ENCODE assay signal across 1 cellular context in the genomic region with DNA sequence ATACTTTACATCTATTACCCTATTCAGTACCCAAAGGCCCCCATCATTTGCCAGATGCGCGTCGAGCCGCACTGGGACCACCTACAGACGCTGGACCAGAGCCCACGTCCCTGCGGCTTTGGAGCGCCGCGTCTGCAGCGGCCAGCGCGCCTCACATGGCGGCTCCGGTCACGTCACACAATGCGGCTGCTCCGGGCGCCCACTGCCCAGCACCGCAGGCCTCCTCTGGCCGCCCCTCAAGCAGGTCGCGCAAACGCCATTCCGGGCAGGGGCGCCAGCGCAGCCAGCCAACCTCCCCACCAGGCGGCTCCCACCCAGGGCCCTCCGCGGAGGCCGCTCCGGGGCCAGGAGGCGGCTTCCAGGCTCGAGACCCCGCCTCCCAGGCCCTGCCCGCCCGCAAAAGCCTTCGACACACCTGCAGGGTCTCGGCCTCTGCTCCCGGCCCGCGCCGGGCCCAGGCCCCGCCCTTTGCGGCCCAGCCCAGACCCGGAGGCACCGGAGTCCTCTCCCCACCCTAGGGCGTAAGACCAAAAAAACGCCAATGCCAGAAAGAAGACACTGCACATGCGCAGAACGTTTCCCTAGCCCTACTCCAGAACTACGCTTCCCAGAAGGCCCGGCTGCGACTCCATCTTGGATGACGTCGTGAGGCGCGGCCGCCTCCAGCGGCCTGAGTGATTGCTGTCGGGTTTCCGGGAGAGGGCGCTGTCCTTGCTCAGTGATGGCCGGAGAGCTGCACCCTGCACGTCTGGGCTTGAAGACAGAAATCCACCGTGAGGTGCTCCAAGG.
TF ChIP-seq lines count a peak whose summit lies in the region.

A gene (minus strand): TSS at position 557 of the 789 bp plus-strand sequence. CDS start 4,925 bp downstream, outside the sequence.

TF ChIP-seq in GM12878, 131 proteins besides CTCF, POLR2A, EP300 and RAD21 (continued from another document and continues in another):
- TF ChIP-seq, protein P1, sequence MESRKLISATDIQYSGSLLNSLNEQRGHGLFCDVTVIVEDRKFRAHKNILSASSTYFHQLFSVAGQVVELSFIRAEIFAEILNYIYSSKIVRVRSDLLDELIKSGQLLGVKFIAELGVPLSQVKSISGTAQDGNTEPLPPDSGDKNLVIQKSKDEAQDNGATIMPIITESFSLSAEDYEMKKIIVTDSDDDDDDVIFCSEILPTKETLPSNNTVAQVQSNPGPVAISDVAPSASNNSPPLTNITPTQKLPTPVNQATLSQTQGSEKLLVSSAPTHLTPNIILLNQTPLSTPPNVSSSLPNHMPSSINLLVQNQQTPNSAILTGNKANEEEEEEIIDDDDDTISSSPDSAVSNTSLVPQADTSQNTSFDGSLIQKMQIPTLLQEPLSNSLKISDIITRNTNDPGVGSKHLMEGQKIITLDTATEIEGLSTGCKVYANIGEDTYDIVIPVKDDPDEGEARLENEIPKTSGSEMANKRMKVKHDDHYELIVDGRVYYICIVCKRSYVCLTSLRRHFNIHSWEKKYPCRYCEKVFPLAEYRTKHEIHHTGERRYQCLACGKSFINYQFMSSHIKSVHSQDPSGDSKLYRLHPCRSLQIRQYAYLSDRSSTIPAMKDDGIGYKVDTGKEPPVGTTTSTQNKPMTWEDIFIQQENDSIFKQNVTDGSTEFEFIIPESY (IDR thresholded peaks at IDR 0.05), result no peak
- TF ChIP-seq NRF1 (conservative IDR thresholded peaks at IDR 0.05; ENCODE audit: low read depth, low read length), result peak; percentile 66
- TF ChIP-seq KDM1A (IDR thresholded peaks at IDR 0.05; ENCODE audit: borderline replicate concordance), result no peak
- TF ChIP-seq, protein P2, sequence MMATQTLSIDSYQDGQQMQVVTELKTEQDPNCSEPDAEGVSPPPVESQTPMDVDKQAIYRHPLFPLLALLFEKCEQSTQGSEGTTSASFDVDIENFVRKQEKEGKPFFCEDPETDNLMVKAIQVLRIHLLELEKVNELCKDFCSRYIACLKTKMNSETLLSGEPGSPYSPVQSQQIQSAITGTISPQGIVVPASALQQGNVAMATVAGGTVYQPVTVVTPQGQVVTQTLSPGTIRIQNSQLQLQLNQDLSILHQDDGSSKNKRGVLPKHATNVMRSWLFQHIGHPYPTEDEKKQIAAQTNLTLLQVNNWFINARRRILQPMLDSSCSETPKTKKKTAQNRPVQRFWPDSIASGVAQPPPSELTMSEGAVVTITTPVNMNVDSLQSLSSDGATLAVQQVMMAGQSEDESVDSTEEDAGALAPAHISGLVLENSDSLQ (IDR thresholded peaks at IDR 0.05), result peak; percentile 81
- TF ChIP-seq, protein P3, sequence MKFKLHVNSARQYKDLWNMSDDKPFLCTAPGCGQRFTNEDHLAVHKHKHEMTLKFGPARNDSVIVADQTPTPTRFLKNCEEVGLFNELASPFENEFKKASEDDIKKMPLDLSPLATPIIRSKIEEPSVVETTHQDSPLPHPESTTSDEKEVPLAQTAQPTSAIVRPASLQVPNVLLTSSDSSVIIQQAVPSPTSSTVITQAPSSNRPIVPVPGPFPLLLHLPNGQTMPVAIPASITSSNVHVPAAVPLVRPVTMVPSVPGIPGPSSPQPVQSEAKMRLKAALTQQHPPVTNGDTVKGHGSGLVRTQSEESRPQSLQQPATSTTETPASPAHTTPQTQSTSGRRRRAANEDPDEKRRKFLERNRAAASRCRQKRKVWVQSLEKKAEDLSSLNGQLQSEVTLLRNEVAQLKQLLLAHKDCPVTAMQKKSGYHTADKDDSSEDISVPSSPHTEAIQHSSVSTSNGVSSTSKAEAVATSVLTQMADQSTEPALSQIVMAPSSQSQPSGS (IDR thresholded peaks at IDR 0.05; ENCODE audit: low read length), result peak; percentile 80
- TF ChIP-seq RBBP5 (conservative IDR thresholded peaks at IDR 0.05), result peak; percentile 62; the same call in 1 of the 2 replicates
- TF ChIP-seq, protein P4, sequence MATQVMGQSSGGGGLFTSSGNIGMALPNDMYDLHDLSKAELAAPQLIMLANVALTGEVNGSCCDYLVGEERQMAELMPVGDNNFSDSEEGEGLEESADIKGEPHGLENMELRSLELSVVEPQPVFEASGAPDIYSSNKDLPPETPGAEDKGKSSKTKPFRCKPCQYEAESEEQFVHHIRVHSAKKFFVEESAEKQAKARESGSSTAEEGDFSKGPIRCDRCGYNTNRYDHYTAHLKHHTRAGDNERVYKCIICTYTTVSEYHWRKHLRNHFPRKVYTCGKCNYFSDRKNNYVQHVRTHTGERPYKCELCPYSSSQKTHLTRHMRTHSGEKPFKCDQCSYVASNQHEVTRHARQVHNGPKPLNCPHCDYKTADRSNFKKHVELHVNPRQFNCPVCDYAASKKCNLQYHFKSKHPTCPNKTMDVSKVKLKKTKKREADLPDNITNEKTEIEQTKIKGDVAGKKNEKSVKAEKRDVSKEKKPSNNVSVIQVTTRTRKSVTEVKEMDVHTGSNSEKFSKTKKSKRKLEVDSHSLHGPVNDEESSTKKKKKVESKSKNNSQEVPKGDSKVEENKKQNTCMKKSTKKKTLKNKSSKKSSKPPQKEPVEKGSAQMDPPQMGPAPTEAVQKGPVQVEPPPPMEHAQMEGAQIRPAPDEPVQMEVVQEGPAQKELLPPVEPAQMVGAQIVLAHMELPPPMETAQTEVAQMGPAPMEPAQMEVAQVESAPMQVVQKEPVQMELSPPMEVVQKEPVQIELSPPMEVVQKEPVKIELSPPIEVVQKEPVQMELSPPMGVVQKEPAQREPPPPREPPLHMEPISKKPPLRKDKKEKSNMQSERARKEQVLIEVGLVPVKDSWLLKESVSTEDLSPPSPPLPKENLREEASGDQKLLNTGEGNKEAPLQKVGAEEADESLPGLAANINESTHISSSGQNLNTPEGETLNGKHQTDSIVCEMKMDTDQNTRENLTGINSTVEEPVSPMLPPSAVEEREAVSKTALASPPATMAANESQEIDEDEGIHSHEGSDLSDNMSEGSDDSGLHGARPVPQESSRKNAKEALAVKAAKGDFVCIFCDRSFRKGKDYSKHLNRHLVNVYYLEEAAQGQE (IDR thresholded peaks at IDR 0.05; ENCODE audit: low read depth, low read length), result no peak
- peak; percentile 83; the same call in 1 of the 2 replicates for TF ChIP-seq GATAD2B (conservative IDR thresholded peaks at IDR 0.05; ENCODE audit: low read depth)
- TF ChIP-seq CBX5 (IDR thresholded peaks at IDR 0.05; ENCODE audit: low read depth), result peak; percentile 87
- peak; percentile 95 for TF ChIP-seq SIX5 (IDR thresholded peaks at IDR 0.05; ENCODE audit: low read depth, low read length, severe bottlenecking)
- peak; percentile 92 for TF ChIP-seq IKZF1 (conservative IDR thresholded peaks at IDR 0.05)
- TF ChIP-seq SIN3A (IDR thresholded peaks at IDR 0.05; ENCODE audit: low read depth, low read length), result no peak
- TF ChIP-seq DPF2 (IDR thresholded peaks at IDR 0.05), result peak; percentile 61
- TF ChIP-seq IRF4 (IDR thresholded peaks at IDR 0.05; ENCODE audit: low read depth, low read length), result no peak
- TF ChIP-seq JUNB (IDR thresholded peaks at IDR 0.05), result no peak
- TF ChIP-seq ETV6 (conservative IDR thresholded peaks at IDR 0.05 in 1 of 2, IDR thresholded peaks at IDR 0.05 in 1 of 2; ENCODE audit: borderline replicate concordance in 1 of 2, low read depth in 1 of 2), result no peak
- TF ChIP-seq ZBED1 (IDR thresholded peaks at IDR 0.05; ENCODE audit: borderline replicate concordance), result no peak
- no peak for TF ChIP-seq GABPA (IDR thresholded peaks at IDR 0.05; ENCODE audit: low read depth)
- TF ChIP-seq, protein P5, sequence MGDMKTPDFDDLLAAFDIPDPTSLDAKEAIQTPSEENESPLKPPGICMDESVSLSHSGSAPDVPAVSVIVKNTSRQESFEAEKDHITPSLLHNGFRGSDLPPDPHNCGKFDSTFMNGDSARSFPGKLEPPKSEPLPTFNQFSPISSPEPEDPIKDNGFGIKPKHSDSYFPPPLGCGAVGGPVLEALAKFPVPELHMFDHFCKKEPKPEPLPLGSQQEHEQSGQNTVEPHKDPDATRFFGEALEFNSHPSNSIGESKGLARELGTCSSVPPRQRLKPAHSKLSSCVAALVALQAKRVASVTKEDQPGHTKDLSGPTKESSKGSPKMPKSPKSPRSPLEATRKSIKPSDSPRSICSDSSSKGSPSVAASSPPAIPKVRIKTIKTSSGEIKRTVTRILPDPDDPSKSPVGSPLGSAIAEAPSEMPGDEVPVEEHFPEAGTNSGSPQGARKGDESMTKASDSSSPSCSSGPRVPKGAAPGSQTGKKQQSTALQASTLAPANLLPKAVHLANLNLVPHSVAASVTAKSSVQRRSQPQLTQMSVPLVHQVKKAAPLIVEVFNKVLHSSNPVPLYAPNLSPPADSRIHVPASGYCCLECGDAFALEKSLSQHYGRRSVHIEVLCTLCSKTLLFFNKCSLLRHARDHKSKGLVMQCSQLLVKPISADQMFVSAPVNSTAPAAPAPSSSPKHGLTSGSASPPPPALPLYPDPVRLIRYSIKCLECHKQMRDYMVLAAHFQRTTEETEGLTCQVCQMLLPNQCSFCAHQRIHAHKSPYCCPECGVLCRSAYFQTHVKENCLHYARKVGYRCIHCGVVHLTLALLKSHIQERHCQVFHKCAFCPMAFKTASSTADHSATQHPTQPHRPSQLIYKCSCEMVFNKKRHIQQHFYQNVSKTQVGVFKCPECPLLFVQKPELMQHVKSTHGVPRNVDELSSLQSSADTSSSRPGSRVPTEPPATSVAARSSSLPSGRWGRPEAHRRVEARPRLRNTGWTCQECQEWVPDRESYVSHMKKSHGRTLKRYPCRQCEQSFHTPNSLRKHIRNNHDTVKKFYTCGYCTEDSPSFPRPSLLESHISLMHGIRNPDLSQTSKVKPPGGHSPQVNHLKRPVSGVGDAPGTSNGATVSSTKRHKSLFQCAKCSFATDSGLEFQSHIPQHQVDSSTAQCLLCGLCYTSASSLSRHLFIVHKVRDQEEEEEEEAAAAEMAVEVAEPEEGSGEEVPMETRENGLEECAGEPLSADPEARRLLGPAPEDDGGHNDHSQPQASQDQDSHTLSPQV (IDR thresholded peaks at IDR 0.05), result no peak
- TF ChIP-seq TCF3 (IDR thresholded peaks at IDR 0.05; ENCODE audit: borderline replicate concordance, insufficient read depth, low read depth, low read length), result peak; percentile 73; the same call in 1 of the 2 replicates
- TF ChIP-seq HDAC6 (IDR thresholded peaks at IDR 0.05; ENCODE audit: unreplicated experiment), result no peak
- TF ChIP-seq MXI1 (IDR thresholded peaks at IDR 0.05; ENCODE audit: low read depth, low read length), result peak; percentile 34
- TF ChIP-seq, protein P6, sequence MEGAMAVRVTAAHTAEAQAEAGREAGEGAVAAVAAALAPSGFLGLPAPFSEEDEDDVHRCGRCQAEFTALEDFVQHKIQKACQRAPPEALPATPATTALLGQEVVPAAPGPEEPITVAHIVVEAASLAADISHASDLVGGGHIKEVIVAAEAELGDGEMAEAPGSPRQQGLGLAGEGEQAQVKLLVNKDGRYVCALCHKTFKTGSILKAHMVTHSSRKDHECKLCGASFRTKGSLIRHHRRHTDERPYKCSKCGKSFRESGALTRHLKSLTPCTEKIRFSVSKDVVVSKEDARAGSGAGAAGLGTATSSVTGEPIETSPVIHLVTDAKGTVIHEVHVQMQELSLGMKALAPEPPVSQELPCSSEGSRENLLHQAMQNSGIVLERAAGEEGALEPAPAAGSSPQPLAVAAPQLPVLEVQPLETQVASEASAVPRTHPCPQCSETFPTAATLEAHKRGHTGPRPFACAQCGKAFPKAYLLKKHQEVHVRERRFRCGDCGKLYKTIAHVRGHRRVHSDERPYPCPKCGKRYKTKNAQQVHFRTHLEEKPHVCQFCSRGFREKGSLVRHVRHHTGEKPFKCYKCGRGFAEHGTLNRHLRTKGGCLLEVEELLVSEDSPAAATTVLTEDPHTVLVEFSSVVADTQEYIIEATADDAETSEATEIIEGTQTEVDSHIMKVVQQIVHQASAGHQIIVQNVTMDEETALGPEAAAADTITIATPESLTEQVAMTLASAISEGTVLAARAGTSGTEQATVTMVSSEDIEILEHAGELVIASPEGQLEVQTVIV (IDR thresholded peaks at IDR 0.05; ENCODE audit: borderline replicate concordance, partially characterized antibody), result no peak
- TF ChIP-seq, protein P7, sequence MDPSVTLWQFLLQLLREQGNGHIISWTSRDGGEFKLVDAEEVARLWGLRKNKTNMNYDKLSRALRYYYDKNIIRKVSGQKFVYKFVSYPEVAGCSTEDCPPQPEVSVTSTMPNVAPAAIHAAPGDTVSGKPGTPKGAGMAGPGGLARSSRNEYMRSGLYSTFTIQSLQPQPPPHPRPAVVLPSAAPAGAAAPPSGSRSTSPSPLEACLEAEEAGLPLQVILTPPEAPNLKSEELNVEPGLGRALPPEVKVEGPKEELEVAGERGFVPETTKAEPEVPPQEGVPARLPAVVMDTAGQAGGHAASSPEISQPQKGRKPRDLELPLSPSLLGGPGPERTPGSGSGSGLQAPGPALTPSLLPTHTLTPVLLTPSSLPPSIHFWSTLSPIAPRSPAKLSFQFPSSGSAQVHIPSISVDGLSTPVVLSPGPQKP (IDR thresholded peaks at IDR 0.05; ENCODE audit: low read depth, low read length), result 0 out of 2 replicates have a peak, but pooled peaks have one; percentile 54
- TF ChIP-seq POU2F2 (IDR thresholded peaks at IDR 0.05; ENCODE audit: borderline replicate concordance, low read depth, low read length), result 0 out of 3 replicates have a peak, but pooled peaks have one; percentile 37
- no peak for TF ChIP-seq RCOR1 (conservative IDR thresholded peaks at IDR 0.05; ENCODE audit: low read depth, low read length)
- TF ChIP-seq POLR2AphosphoS2 (IDR thresholded peaks at IDR 0.05; ENCODE audit: low read depth, low read length), result no peak
- no peak for TF ChIP-seq CEBPB (IDR thresholded peaks at IDR 0.05; ENCODE audit: borderline replicate concordance in 1 of 2, low read depth in 2 of 2, low read length in 2 of 2)
- TF ChIP-seq BACH1 (IDR thresholded peaks at IDR 0.05; ENCODE audit: borderline replicate concordance), result peak; percentile 75
- peak; percentile 96 for TF ChIP-seq CREB1 (IDR thresholded peaks at IDR 0.05; ENCODE audit: low read depth)
- TF ChIP-seq STAT3 (IDR thresholded peaks at IDR 0.05; ENCODE audit: low read depth, low read length), result no peak
- TF ChIP-seq, protein P8, sequence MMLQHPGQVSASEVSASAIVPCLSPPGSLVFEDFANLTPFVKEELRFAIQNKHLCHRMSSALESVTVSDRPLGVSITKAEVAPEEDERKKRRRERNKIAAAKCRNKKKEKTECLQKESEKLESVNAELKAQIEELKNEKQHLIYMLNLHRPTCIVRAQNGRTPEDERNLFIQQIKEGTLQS (IDR thresholded peaks at IDR 0.05; ENCODE audit: borderline replicate concordance, extremely low read depth, low read depth, low read length), result peak; percentile 38; the same call in 1 of the 2 replicates
- TF ChIP-seq, protein P9, sequence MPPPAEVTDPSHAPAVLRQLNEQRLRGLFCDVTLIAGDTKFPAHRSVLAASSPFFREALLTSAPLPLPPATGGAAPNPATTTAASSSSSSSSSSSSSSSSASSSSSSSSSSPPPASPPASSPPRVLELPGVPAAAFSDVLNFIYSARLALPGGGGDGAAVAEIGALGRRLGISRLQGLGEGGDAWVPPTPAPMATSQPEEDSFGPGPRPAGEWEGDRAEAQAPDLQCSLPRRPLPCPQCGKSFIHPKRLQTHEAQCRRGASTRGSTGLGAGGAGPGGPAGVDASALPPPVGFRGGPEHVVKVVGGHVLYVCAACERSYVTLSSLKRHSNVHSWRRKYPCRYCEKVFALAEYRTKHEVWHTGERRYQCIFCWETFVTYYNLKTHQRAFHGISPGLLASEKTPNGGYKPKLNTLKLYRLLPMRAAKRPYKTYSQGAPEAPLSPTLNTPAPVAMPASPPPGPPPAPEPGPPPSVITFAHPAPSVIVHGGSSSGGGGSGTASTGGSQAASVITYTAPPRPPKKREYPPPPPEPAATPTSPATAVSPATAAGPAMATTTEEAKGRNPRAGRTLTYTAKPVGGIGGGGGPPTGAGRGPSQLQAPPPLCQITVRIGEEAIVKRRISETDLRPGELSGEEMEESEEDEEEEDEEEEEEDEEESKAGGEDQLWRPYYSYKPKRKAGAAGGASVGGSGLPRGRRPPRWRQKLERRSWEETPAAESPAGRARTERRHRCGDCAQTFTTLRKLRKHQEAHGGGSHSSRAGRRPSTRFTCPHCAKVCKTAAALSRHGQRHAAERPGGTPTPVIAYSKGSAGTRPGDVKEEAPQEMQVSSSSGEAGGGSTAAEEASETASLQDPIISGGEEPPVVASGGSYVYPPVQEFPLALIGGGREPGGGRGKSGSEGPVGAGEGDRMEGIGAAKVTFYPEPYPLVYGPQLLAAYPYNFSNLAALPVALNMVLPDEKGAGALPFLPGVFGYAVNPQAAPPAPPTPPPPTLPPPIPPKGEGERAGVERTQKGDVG (CRISPR knock-in tag; IDR thresholded peaks at IDR 0.05), result no peak
- TF ChIP-seq JUND (IDR thresholded peaks at IDR 0.05; ENCODE audit: low read depth, low read length), result no peak
